Comparison of ENCODE assay signal across 8 cellular contexts in the genomic region with DNA sequence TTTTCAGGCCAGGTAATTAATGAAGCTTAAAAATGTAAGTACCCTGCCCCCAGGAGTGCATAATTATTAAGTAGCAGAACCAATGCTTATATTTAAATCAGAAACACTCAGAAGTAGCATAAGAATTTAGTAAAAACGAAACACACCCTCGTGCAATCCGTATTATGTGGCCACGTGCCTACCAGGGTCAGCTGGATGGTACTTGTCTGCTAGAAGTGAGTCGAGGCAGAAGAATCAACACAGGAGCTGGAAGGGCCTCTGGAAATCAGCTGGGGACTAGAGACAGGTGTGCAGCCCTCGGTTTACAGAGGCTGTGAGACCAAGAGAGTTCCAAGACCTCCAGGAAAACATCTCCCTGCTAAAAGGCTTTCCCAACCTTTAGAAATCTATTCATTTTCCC. TPM values are rescaled to one million over a fixed set of nuclear protein-coding genes. Genes with fewer than 3 reads are reported as not detected.
DNase-seq lines count a peak whose midpoint lies in the region; ATAC-seq, FAIRE-seq and TF ChIP-seq lines count a peak whose summit lies in the region.

No MANE protein-coding gene starts in this region.

- H3K27ac Mint-ChIP-seq in activated naive CD4-positive, alpha-beta T cell treated with anti-CD3 and anti-CD28 coated beads, Interleukin-2, amount 10 ng/mL, durations not matched to agents 7 days and 5 days, result no peak overlapping the region

- H3K4me1 ChIP-seq in mammary epithelial cell (ENCODE audit: insufficient read depth, low read length), result peaks cover 11% of the 10 kb centered on the region
- H3K4me1 ChIP-seq in mesodermal cell (ENCODE audit: control insufficient read depth, insufficient read depth, low read length, poor library complexity, severe bottlenecking), result no peaks in the 10 kb centered on the region

- no TSS peak for BruUV-seq in mammary epithelial cell (replicated peaks; lab: Mats Ljungman, UMichigan)

- dilution Hi-C loops in mammary epithelial cell (cut with HindIII; ENCODE audit: low sequenced_read_pairs), result no loop called here

- H3K9me3 Mint-ChIP-seq in activated naive CD4-positive, alpha-beta T cell treated with anti-CD3 and anti-CD28 coated beads, Interleukin-2, amount 10 ng/mL, durations not matched to agents 7 days and 5 days, result no peaks in the 10 kb centered on the region

- no peaks in the 10 kb centered on the region for H3K79me2 ChIP-seq in mammary epithelial cell (ENCODE audit: insufficient read depth, low read length)

- no peak for FAIRE-seq in urothelium cell line (lab: Jason Lieb, UNC)

- H3K27me3 ChIP-seq in mammary epithelial cell (ENCODE audit: insufficient read depth, low read length), result peaks cover 6% of the 10 kb centered on the region

- peak overlapping the region; percentile 92 for H2AFZ ChIP-seq in mammary epithelial cell (ENCODE audit: low read depth, low read length)

- peak overlapping the region; percentile 59 to 65 (median 64) for H3K4me3 ChIP-seq in mammary epithelial cell (replicated peaks in 1 of 3; ENCODE audit: insufficient read depth in 1 of 3, low read depth in 2 of 3, low read length in 3 of 3)
- H3K4me3 ChIP-seq in mesodermal cell (ENCODE audit: extremely low read depth, insufficient read depth, low read length, poor library complexity, severe bottlenecking), result peak overlapping the region; percentile 37

- no peak overlapping the region for H3K9ac ChIP-seq in mammary epithelial cell (ENCODE audit: insufficient read depth, low read length)

- in situ Hi-C loops in mammary epithelial cell (cut with MboI; ENCODE audit: low sequenced_read_pairs in 2 of 2), result no loop called here

- TF ChIP-seq CTCF in mammary epithelial cell (conservative IDR thresholded peaks at IDR 0.05 in 1 of 2, IDR thresholded peaks at IDR 0.05 in 1 of 2; ENCODE audit: extremely low read depth in 1 of 2, insufficient read depth in 1 of 2, low read depth in 1 of 2, low read length in 2 of 2), result no peak

- H3K27me3 Mint-ChIP-seq in activated naive CD4-positive, alpha-beta T cell treated with anti-CD3 and anti-CD28 coated beads, Interleukin-2, amount 10 ng/mL, durations not matched to agents 7 days and 5 days, result peaks cover 55% of the 10 kb centered on the region

- H3K4me2 ChIP-seq in mammary epithelial cell (ENCODE audit: insufficient read depth, low read depth, low read length), result peak overlapping the region; percentile 96

- H3K9me3 ChIP-seq in mammary epithelial cell (replicated peaks; ENCODE audit: insufficient read depth, low read length) (no peaks in the 10 kb centered on the region), mesodermal cell (ENCODE audit: control insufficient read depth, low read length) (no peaks in the 10 kb centered on the region)

- no peaks in the 10 kb centered on the region for H3K36me3 Mint-ChIP-seq in activated naive CD4-positive, alpha-beta T cell treated with anti-CD3 and anti-CD28 coated beads, Interleukin-2, amount 10 ng/mL, durations not matched to agents 7 days and 5 days

- H3K4me3 Mint-ChIP-seq in activated naive CD4-positive, alpha-beta T cell treated with anti-CD3 and anti-CD28 coated beads, Interleukin-2, amount 10 ng/mL, durations not matched to agents 7 days and 5 days, result peak overlapping the region; percentile 68

- H4K20me1 ChIP-seq in mammary epithelial cell (ENCODE audit: insufficient read depth, low read length), result no peaks in the 10 kb centered on the region

- H3K4me1 Mint-ChIP-seq in activated naive CD4-positive, alpha-beta T cell treated with anti-CD3 and anti-CD28 coated beads, Interleukin-2, amount 10 ng/mL, durations not matched to agents 7 days and 5 days, result peaks cover 10% of the 10 kb centered on the region

- no peak for DNase-seq in activated naive CD4-positive, alpha-beta T cell treated with anti-CD3 and anti-CD28 coated beads, Interleukin-2, amount 10 ng/mL, durations not matched to agents 7 days and 5 days
- DNase-seq in activated naive CD4-positive, alpha-beta T cell treated with anti-CD3 and anti-CD28 coated beads, Interleukin-2, amount 50 U/mL, for 16 hours, result no peak
- DNase-seq in mammary epithelial cell (no peak), urothelium cell line (ENCODE audit: low spot score) (peak; percentile 32), COR-L47 (lab: John Stamatoyannopoulos, UW) (no peak), NCI-H2107 treated with DMSO at 0.1 percent for 48 hours (lab: John Stamatoyannopoulos, UW; ENCODE audit: unreplicated experiment) (no peak)

- CTCF ChIA-PET in activated naive CD4-positive, alpha-beta T cell treated with anti-CD3 and anti-CD28 coated beads, Interleukin-2, amount 10 ng/mL, durations not matched to agents 7 days and 5 days (lab: Charles Lee), result interaction anchor here (0.8 to 5.8 kb wide), 5 partner anchors 9 to 127 kb away, joined by 3 to 49 read pairs (median 3); no protein-coding TSS in a partner anchor
- CTCF ChIA-PET in mammary epithelial cell (lab: Charles Lee; ENCODE audit: low non-redundant PET), result no interaction called here

- H3K36me3 ChIP-seq in mammary epithelial cell (ENCODE audit: insufficient read depth, low read length) (no peaks in the 10 kb centered on the region), mesodermal cell (ENCODE audit: control insufficient read depth, insufficient read depth, low read length) (no peaks in the 10 kb centered on the region)

- ATAC-seq in GM21515 (IDR thresholded peaks at IDR 0.05; ENCODE audit: unreplicated experiment), result no peak

- 0% methylated on average over 5 of the region's 6 CpGs for WGBS in mammary epithelial cell (ENCODE audit: low coverage, missing lambda C conversion rate)
- WGBS in mesodermal cell (ENCODE audit: insufficient coverage in 2 of 2), 2 experiments, result 36 to 42% methylated on average over 6 of the region's 6 CpGs

- intact Hi-C loops in mammary epithelial cell (cut with micrococcal nuclease), result loop anchor here (2.0 kb wide), 1 partner anchor 56 kb away; a partner anchor contains a TSS

- H3K27ac ChIP-seq in mammary epithelial cell (ENCODE audit: insufficient read depth, low read depth, low read length), result no peak overlapping the region
- no peak overlapping the region for H3K27ac ChIP-seq in mesodermal cell (ENCODE audit: low read depth, low read length, severe bottlenecking)

RNA-seq across cellular contexts. Expression of a gene that starts 0.6 kb away (rescaled TPM):
- 1 to 10 TPM in 1 of 2 donors, under 1 TPM in 1; 0.80 to 1.5 TPM for total RNA-seq in mammary epithelial cell
- polyA plus RNA-seq in mammary epithelial cell, result 0.23 TPM
- polyA minus RNA-seq in mammary epithelial cell, result not detected
- polyA plus RNA-seq in mesodermal cell (2013, experiment 1 of 2), result 1.7 TPM
- polyA plus RNA-seq in mesodermal cell (2013, experiment 2 of 2), result 1.0 TPM

RNA-seq across cellular contexts. Expression of a gene that starts 37.3 kb away (rescaled TPM):
- 100 to 1,000 TPM in 1 of 2 donors, 10 to 100 TPM in 1; 75.6 to 103 TPM for total RNA-seq in mammary epithelial cell
- 41.9 TPM for polyA plus RNA-seq in mammary epithelial cell
- polyA minus RNA-seq in mammary epithelial cell, result 131 TPM
- polyA plus RNA-seq in mesodermal cell (2013, experiment 1 of 2), result 82.1 TPM
- polyA plus RNA-seq in mesodermal cell (2013, experiment 2 of 2), result 83.8 TPM

RNA-seq across cellular contexts. Expression of a gene that starts 55.6 kb away (rescaled TPM):
- total RNA-seq in mammary epithelial cell, result 10 to 100 TPM in 1 of 2 donors, 1 to 10 TPM in 1; 6.4 to 11.7 TPM
- polyA plus RNA-seq in mammary epithelial cell, result 3.1 TPM
- 0.47 TPM for polyA minus RNA-seq in mammary epithelial cell
- polyA plus RNA-seq in mesodermal cell (2013, experiment 1 of 2), result 2.2 TPM
- polyA plus RNA-seq in mesodermal cell (2013, experiment 2 of 2), result 3.7 TPM
